Comparison of ENCODE assay signal across 9 cellular contexts in genomic region chr14:50875359-50876090, GRCh38. TPM values are rescaled to one million over a fixed set of nuclear protein-coding genes. Genes with fewer than 3 reads are reported as not detected.
DNase-seq lines count a peak whose midpoint lies in the region; ATAC-seq, FAIRE-seq and TF ChIP-seq lines count a peak whose summit lies in the region.
"Had no signal": no experiment of that assay in that cellular context is flagged by ENCODE, and none has a peak within 500 bp of the region (broad histone marks: within the 10 kb centered on the region; RNA-seq: fewer than 3 reads in every experiment).

No MANE protein-coding gene starts in this region.

- H3K9ac ChIP-seq in kidney (ENCODE audit: low read length in 2 of 2): no peak overlapping the region

- CTCF ChIA-PET in activated CD8-positive, alpha-beta T cell treated with anti-CD3 and anti-CD28 coated beads, Interleukin-2, amount 10 ng/mL, durations not matched to agents 7 days and 5 days (lab: Charles Lee): interaction anchor here (0.7 to 1.9 kb wide), 9 partner anchors 9 to 333 kb away, joined by 3 to 14 read pairs (median 4); partner anchors contain the start of gene TRIM9

- H3K4me3 ChIP-seq in kidney (ENCODE audit: low read length in 2 of 2): no peak overlapping the region

- DNase-seq in activated CD8-positive, alpha-beta T cell treated with anti-CD3 and anti-CD28 coated beads, Interleukin-2, amount 10 ng/mL, durations not matched to agents 7 days and 5 days: peak; percentile 87
- DNase-seq in myocyte (ENCODE audit: low read depth) (peak; percentile 69), kidney (no peak), NCI-H748 treated with DMSO at 0.1 percent for 48 hours (lab: John Stamatoyannopoulos, UW) (no peak), cortex of kidney (lab: John Stamatoyannopoulos, UW) (no peak), midbrain (lab: John Stamatoyannopoulos, UW) (no peak)

- peaks cover 76% of the 10 kb centered on the region for H3K27me3 Mint-ChIP-seq in activated CD8-positive, alpha-beta T cell treated with anti-CD3 and anti-CD28 coated beads, Interleukin-2, amount 10 ng/mL, durations not matched to agents 7 days and 5 days (ENCODE audit: low read depth)

- no peak for FAIRE-seq in kidney (lab: Jason Lieb, UNC)

- no peak overlapping the region for H3K27ac ChIP-seq in kidney (ENCODE audit: low read depth in 2 of 2, low read length in 2 of 2)

- H3K4me1 ChIP-seq in kidney (ENCODE audit: control insufficient read depth in 1 of 2, insufficient read depth in 1 of 2, low read depth in 1 of 2, low read length in 2 of 2): no peaks in the 10 kb centered on the region

- H3K27ac Mint-ChIP-seq in activated CD8-positive, alpha-beta T cell treated with anti-CD3 and anti-CD28 coated beads, Interleukin-2, amount 10 ng/mL, durations not matched to agents 7 days and 5 days: no peak overlapping the region

- no peaks in the 10 kb centered on the region for H3K9me3 ChIP-seq in kidney (ENCODE audit: control insufficient read depth in 1 of 2, low read length in 2 of 2)

- intact Hi-C loops in kidney (cut with DNase I): no loop called here

- peaks cover 34% of the 10 kb centered on the region for H3K4me1 Mint-ChIP-seq in activated CD8-positive, alpha-beta T cell treated with anti-CD3 and anti-CD28 coated beads, Interleukin-2, amount 10 ng/mL, durations not matched to agents 7 days and 5 days (ENCODE audit: low read depth)

- no peak for TF ChIP-seq CTCF in kidney (IDR thresholded peaks at IDR 0.05; ENCODE audit: borderline replicate concordance, extremely low read depth, insufficient read depth)

- H3K4me3 Mint-ChIP-seq in activated CD8-positive, alpha-beta T cell treated with anti-CD3 and anti-CD28 coated beads, Interleukin-2, amount 10 ng/mL, durations not matched to agents 7 days and 5 days: peak overlapping the region; percentile 27

- POLR2A ChIA-PET in activated CD8-positive, alpha-beta T cell treated with anti-CD3 and anti-CD28 coated beads, Interleukin-2, amount 10 ng/mL, durations not matched to agents 7 days and 5 days (lab: Charles Lee): no interaction called here

- no peaks in the 10 kb centered on the region for H3K9me3 Mint-ChIP-seq in activated CD8-positive, alpha-beta T cell treated with anti-CD3 and anti-CD28 coated beads, Interleukin-2, amount 10 ng/mL, durations not matched to agents 7 days and 5 days (ENCODE audit: insufficient read depth)

- no peaks in the 10 kb centered on the region for H3K36me3 ChIP-seq in kidney (ENCODE audit: control insufficient read depth in 1 of 2, insufficient read depth in 2 of 2, low read length in 2 of 2)

- peak; percentile 95 for ATAC-seq in GM19395 (IDR thresholded peaks at IDR 0.05; ENCODE audit: unreplicated experiment)
- ATAC-seq in HG03354 (IDR thresholded peaks at IDR 0.05; ENCODE audit: poor library complexity, severe bottlenecking, unreplicated experiment): peak; percentile 97
- ATAC-seq in activated CD8-positive, alpha-beta T cell treated with anti-CD3 and anti-CD28 coated beads, Interleukin-2, amount 10 ng/mL, durations not matched to agents 7 days and 5 days: peak; percentile 97

- no peaks in the 10 kb centered on the region for H3K36me3 Mint-ChIP-seq in activated CD8-positive, alpha-beta T cell treated with anti-CD3 and anti-CD28 coated beads, Interleukin-2, amount 10 ng/mL, durations not matched to agents 7 days and 5 days (ENCODE audit: low read depth)

RNA-seq across cellular contexts. Expression of gene ABHD12B, which starts 3.7 kb away (rescaled TPM):
- total RNA-seq in activated CD8-positive, alpha-beta T cell treated with anti-CD3 and anti-CD28 coated beads, Interleukin-2, amount 10 ng/mL, durations not matched to agents 7 days and 5 days: not detected
- total RNA-seq in myocyte: not detected in 2 replicates
- polyA plus RNA-seq in myocyte (2012): 0.68 TPM
- not detected for total RNA-seq in kidney
- 0.88 TPM for polyA plus RNA-seq in kidney (ENCODE audit: insufficient read depth, low read depth, low replicate concordance)
- total RNA-seq: T-helper 2 cell treated with Interferon-gamma antibody and Interleukin-4, amounts not matched to agents 100 ng/mL and 5 ng/mL, for 36 hours had no signal

RNA-seq across cellular contexts. Expression of gene NIN, which starts 44.6 kb away (rescaled TPM):
- 100 to 1,000 TPM; 104 TPM for total RNA-seq in activated CD8-positive, alpha-beta T cell treated with anti-CD3 and anti-CD28 coated beads, Interleukin-2, amount 10 ng/mL, durations not matched to agents 7 days and 5 days
- 24.1 and 43.3 TPM in 2 replicates for total RNA-seq in myocyte
- polyA plus RNA-seq in myocyte (2012): 16.4 TPM
- total RNA-seq in kidney: 40.0 TPM
- polyA plus RNA-seq in kidney (ENCODE audit: insufficient read depth, low read depth, low replicate concordance): 3.6 TPM

Comparison
In these comparisons a context has a peak if more than half of its experiments do, and no peak if none do; other contexts are left out.
1. DNase-seq: peak in activated CD8-positive, alpha-beta T cell treated with anti-CD3 and anti-CD28 coated beads, Interleukin-2, amount 10 ng/mL, durations not matched to agents 7 days and 5 days (single experiment) and myocyte (single experiment); none in kidney (single experiment), NCI-H748 treated with DMSO at 0.1 percent for 48 hours (single experiment), cortex of kidney (single experiment) and midbrain (single experiment).
2. Peak in every context shown above with its lines, with median percentiles within 50 percentile points of each other: ATAC-seq.